1 cellular context compared by ENCODE assay signal in genomic region chr9:132673355-132673754, GRCh38.
TF ChIP-seq lines count a peak whose summit lies in the region.

No MANE protein-coding gene starts in this region.

TF ChIP-seq in K562, 482 proteins besides CTCF, POLR2A, EP300 and RAD21 (continued from another document):
- TF ChIP-seq PREB (CRISPR knock-in tag; IDR thresholded peaks at IDR 0.05) (no peak), ZNF551 (CRISPR knock-in tag; IDR thresholded peaks at IDR 0.05) (no peak), RERE (CRISPR knock-in tag; IDR thresholded peaks at IDR 0.05; ENCODE audit: borderline replicate concordance) (no peak), RBBP5 (IDR thresholded peaks at IDR 0.05; ENCODE audit: borderline replicate concordance, insufficient read depth, low read length, poor library complexity, severe bottlenecking) (no peak), MBD2 (IDR thresholded peaks at IDR 0.05; ENCODE audit: borderline replicate concordance, low read depth) (no peak), MAFG (tag; conservative IDR thresholded peaks at IDR 0.05) (peak; percentile 62), DPF2 (IDR thresholded peaks at IDR 0.05) (no peak), C11orf30 (IDR thresholded peaks at IDR 0.05; ENCODE audit: low read depth) (peak; percentile 71), RBM39 (optimal IDR thresholded peaks at IDR 0.05; ENCODE audit: low read depth, low read length) (no peak), MYC (IDR thresholded peaks at IDR 0.05; ENCODE audit: low read depth, low read length) (no peak), MYC (CRISPR knock-in tag; IDR thresholded peaks at IDR 0.05; ENCODE audit: borderline replicate concordance, low read depth) (no peak), ZNF24 (IDR thresholded peaks at IDR 0.05) (peak; percentile 32; the same call in 1 of the 2 replicates), TRIM25 (IDR thresholded peaks at IDR 0.05; ENCODE audit: borderline replicate concordance) (no peak), ZBTB33 (CRISPR knock-in tag; IDR thresholded peaks at IDR 0.05) (peak; percentile 40; the same call in 1 of the 2 replicates), ZNF316 (IDR thresholded peaks at IDR 0.05) (peak; percentile 90), MAFF (IDR thresholded peaks at IDR 0.05; ENCODE audit: low read length) (peak; percentile 60), CEBPZ (IDR thresholded peaks at IDR 0.05; ENCODE audit: borderline replicate concordance, low read depth, low read length) (no peak), VEZF1 (CRISPR knock-in tag; IDR thresholded peaks at IDR 0.05) (no peak), MAFK (IDR thresholded peaks at IDR 0.05; ENCODE audit: low read length) (peak; percentile 55; the same call in 1 of the 2 replicates), TEAD1 (CRISPR knock-in tag; IDR thresholded peaks at IDR 0.05) (peak in 1 of 2 experiments; percentile 66; a peak in 1 of 4 replicates)
